Comparison of ENCODE assay signal across 29 cellular contexts in the genomic region with DNA sequence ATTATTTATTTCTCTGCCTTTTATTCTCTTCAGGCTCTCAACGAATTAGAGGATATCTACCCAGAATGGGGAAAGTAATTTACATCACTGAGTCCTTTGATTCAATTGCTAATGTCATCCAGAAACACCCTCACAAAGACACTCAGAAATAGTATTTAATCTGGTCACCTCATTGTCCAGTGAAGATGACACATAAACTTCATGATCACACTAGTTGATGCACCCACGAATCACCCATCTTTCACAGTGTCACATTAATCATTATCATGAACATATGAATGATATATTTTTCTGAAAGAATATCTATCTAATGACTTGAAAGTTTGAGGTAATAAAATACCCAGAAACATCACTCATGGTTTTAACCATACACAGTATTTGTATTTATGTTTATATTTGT.
"Had no signal": no experiment of that assay in that cellular context is flagged by ENCODE, and none has a peak within 500 bp of the region (broad histone marks: within the 10 kb centered on the region; RNA-seq: fewer than 3 reads in every experiment).

No MANE protein-coding gene starts in this region.

- DNase-seq: activated B cell treated with CpG ODN at 0.5 μM for 24 hours; activated CD4-positive, alpha-beta T cell treated with anti-CD3 and anti-CD28 coated beads for 48 hours; activated CD4-positive, alpha-beta T cell treated with anti-CD3 and anti-CD28 coated beads, Interleukin-2, amount 50 U/mL, for 1 hour; activated CD4-positive, alpha-beta T cell treated with anti-CD3 and anti-CD28 coated beads, Interleukin-2, amount 50 U/mL, for 48 hours; activated CD8-positive, alpha-beta memory T cell treated with anti-CD3 and anti-CD28 coated beads for 24 hours; activated CD8-positive, alpha-beta T cell treated with anti-CD3 and anti-CD28 coated beads for 36 hours; activated gamma-delta T cell; activated naive CD4-positive, alpha-beta T cell; activated naive CD4-positive, alpha-beta T cell treated with anti-CD3 and anti-CD28 coated beads, Interleukin-2, amount 10 ng/mL, durations not matched to agents 7 days and 5 days; activated naive CD8-positive, alpha-beta T cell treated with anti-CD3 and anti-CD28 coated beads, Interleukin-2, amount 10 ng/mL, durations not matched to agents 7 days and 5 days; activated T-cell treated with anti-CD3 and anti-CD28 coated beads, Interleukin-2, amount 50 U/mL, for 1 hour; activated T-cell treated with anti-CD3 and anti-CD28 coated beads, Interleukin-2, amount 50 U/mL, for 72 hours; anterior cingulate cortex; brain microvascular endothelial cell; caudate nucleus; cortex of kidney; dermis blood vessel endothelial cell; effector CD4-positive, alpha-beta T cell; effector memory CD8-positive, alpha-beta T cell; esophagus squamous epithelium; foreskin melanocyte; heart right ventricle; T-helper 17 cell; T1000; WERI-Rb-1 had no signal

- H3K4me3 ChIP-seq: esophagus squamous epithelium, gastroesophageal sphincter, heart right ventricle, hepatocyte had no signal

- ATAC-seq: activated CD4-positive, CD25-positive, alpha-beta regulatory T cell treated with anti-CD3 and anti-CD28 coated beads, Interleukin-2, amount 50 U/mL, for 24 hours; activated CD8-positive, alpha-beta T cell treated with anti-CD3 and anti-CD28 coated beads for 36 hours; activated naive CD4-positive, alpha-beta T cell treated with anti-CD3 and anti-CD28 coated beads, Interleukin-2, amount 50 U/mL, for 72 hours; activated T-cell treated with anti-CD3 and anti-CD28 coated beads, Interleukin-2, amount 50 U/mL, for 72 hours; effector memory CD8-positive, alpha-beta T cell; gastroesophageal sphincter; heart right ventricle; T-helper 17 cell had no signal
